Comparison of ENCODE assay signal across 3 cellular contexts in the genomic region with DNA sequence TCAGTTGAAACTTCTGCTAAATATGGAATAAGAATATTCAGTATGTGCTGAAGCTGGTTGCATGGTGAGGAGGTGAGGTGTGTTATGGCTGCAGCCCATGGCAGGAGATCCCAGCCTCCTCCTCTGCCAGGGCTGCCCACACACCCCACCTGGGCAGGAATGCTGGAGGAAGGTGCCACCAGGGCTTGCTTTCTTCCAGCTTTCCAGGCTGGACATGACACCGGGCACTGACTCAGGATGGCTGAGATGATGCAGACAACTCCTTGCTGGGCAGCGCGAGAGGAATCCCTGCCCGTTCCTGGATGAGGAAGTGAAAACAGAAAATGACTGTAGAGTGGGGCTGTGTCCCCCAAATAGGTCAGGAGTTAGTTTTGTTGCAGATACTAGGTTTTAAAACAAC. TPM values are rescaled to one million over a fixed set of nuclear protein-coding genes. Genes with fewer than 3 reads are reported as not detected.
"Had no signal": no experiment of that assay in that cellular context is flagged by ENCODE, and none has a peak within 500 bp of the region (broad histone marks: within the 10 kb centered on the region; RNA-seq: fewer than 3 reads in every experiment).

No MANE protein-coding gene starts in this region.

- DNase-seq: GDM1, GF-D8 had no signal

- ATAC-seq: GM12878 had no signal

- H3K4me3 ChIP-seq: GM12878 had no signal

RNA-seq across cellular contexts. Expression of gene GABRG3, which starts 14.1 kb away (rescaled TPM):
- total RNA-seq: GM12878 had no signal
